23 cellular contexts compared by ENCODE assay signal in genomic region chr9:122367065-122367464, GRCh38. TPM values are rescaled to one million over a fixed set of nuclear protein-coding genes. Genes with fewer than 3 reads are reported as not detected.
"Had no signal": no experiment of that assay in that cellular context is flagged by ENCODE, and none has a peak within 500 bp of the region (broad histone marks: within the 10 kb centered on the region; RNA-seq: fewer than 3 reads in every experiment).

No MANE protein-coding gene starts in this region.

- H3K27ac ChIP-seq: breast epithelium, dorsolateral prefrontal cortex, gastrocnemius medialis, lower lobe of right lung, prostate gland, right atrium auricular region, upper lobe of right lung had no signal

- H3K9me3 ChIP-seq: gastrocnemius medialis, lower lobe of right lung, prostate gland, right atrium auricular region, upper lobe of right lung had no signal

- H3K4me3 ChIP-seq: breast epithelium, dorsolateral prefrontal cortex, gastrocnemius medialis, lower lobe of right lung, prostate gland, right atrium auricular region, upper lobe of right lung had no signal

- DNase-seq: activated CD4-positive, alpha-beta memory T cell treated with anti-CD3 and anti-CD28 coated beads for 36 hours; activated CD4-positive, alpha-beta T cell treated with anti-CD3 and anti-CD28 coated beads for 48 hours; activated effector memory CD4-positive, alpha-beta T cell treated with Interleukin-2 at 50 U/mL for 16 hours; activated naive CD4-positive, alpha-beta T cell treated with anti-CD3 and anti-CD28 coated beads for 36 hours; activated naive CD8-positive, alpha-beta T cell treated with anti-CD3 and anti-CD28 coated beads, Interleukin-2, amount 10 ng/mL, durations not matched to agents 7 days and 5 days; activated T-cell treated with anti-CD3 and anti-CD28 coated beads, Interleukin-2, amount 50 U/mL, for 72 hours; amniotic stem cell; dorsolateral prefrontal cortex; effector memory CD8-positive, alpha-beta T cell; gastrocnemius medialis; head of caudate nucleus; islet precursor cell; left colon; lower lobe of right lung; naive thymus-derived CD8-positive, alpha-beta T cell; stimulated activated CD4-positive, alpha-beta T cell treated with anti-CD3 and anti-CD28 coated beads, Interleukin-12 subunit alpha, Interleukin-12 subunit beta, amount 100 ng/mL, for 4 hours; stimulated activated CD4-positive, alpha-beta T cell treated with anti-CD3 and anti-CD28 coated beads, Interleukin-4, amount 100 ng/mL, for 4 hours; stimulated activated naive CD8-positive, alpha-beta T cell treated with anti-CD3 and anti-CD28 coated beads, Interleukin-15, Interleukin-2, amounts not matched to agents 100 U/mL and 50 U/mL, for 24 hours; T1000; upper lobe of right lung had no signal

- H3K27me3 ChIP-seq: breast epithelium, right atrium auricular region had no signal

- H3K36me3 ChIP-seq: breast epithelium, gastrocnemius medialis, lower lobe of right lung, prostate gland, right atrium auricular region, upper lobe of right lung had no signal

- H3K4me1 ChIP-seq: upper lobe of right lung had no signal

- ATAC-seq: activated T-cell treated with anti-CD3 and anti-CD28 coated beads, Interleukin-2, amount 50 U/mL, for 72 hours; effector memory CD8-positive, alpha-beta T cell; gastrocnemius medialis; left colon; lower lobe of right lung; naive thymus-derived CD8-positive, alpha-beta T cell; stimulated activated naive CD8-positive, alpha-beta T cell treated with anti-CD3 and anti-CD28 coated beads, Interleukin-15, Interleukin-2, amounts not matched to agents 100 U/mL and 50 U/mL, for 24 hours; upper lobe of right lung had no signal

RNA-seq across cellular contexts. Expression of gene PTGS1, which starts 3.8 kb away (rescaled TPM):
- total RNA-seq: activated naive CD4-positive, alpha-beta T cell treated with anti-CD3 and anti-CD28 coated beads for 36 hours had no signal
